Comparison of ENCODE assay signal across 1 cellular context in the genomic region with DNA sequence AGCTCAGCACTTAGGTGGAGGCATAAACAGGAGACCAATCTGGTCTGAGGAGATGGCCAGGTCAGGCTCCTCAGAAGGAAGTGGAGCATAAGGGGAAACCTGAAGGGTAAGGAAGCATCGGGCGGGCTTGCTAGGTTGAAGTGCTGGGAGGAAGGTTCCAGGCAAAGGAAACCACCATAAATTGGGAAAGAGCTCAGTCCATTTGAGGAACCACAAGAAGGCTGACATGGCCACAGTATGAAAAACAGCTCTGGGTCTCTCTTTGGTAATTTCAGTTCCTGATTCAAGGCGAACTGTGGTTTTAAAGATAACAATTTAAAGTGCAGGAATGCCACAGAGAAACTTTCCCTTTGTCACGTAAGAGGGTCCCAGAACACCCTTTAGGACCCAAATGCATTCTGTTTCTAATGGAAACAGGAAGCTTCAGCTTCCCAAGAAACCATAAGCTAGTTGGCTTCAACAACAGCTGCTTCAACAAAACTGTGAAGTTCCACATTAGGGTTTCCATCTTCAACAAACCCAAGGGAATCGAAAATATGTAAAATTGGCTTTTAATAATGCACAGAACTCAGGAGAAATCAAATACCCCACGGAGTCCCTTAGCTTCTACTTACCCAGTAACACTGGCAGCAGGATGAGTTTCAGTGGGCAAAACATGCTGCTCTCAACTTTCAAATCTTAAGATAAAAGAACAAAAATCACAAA.
TF ChIP-seq lines count a peak whose summit lies in the region.

No MANE protein-coding gene starts in this region.

TF ChIP-seq in GM23338, 12 proteins besides CTCF, POLR2A, EP300 and RAD21 (continued from another document):
- TF ChIP-seq, protein P1, sequence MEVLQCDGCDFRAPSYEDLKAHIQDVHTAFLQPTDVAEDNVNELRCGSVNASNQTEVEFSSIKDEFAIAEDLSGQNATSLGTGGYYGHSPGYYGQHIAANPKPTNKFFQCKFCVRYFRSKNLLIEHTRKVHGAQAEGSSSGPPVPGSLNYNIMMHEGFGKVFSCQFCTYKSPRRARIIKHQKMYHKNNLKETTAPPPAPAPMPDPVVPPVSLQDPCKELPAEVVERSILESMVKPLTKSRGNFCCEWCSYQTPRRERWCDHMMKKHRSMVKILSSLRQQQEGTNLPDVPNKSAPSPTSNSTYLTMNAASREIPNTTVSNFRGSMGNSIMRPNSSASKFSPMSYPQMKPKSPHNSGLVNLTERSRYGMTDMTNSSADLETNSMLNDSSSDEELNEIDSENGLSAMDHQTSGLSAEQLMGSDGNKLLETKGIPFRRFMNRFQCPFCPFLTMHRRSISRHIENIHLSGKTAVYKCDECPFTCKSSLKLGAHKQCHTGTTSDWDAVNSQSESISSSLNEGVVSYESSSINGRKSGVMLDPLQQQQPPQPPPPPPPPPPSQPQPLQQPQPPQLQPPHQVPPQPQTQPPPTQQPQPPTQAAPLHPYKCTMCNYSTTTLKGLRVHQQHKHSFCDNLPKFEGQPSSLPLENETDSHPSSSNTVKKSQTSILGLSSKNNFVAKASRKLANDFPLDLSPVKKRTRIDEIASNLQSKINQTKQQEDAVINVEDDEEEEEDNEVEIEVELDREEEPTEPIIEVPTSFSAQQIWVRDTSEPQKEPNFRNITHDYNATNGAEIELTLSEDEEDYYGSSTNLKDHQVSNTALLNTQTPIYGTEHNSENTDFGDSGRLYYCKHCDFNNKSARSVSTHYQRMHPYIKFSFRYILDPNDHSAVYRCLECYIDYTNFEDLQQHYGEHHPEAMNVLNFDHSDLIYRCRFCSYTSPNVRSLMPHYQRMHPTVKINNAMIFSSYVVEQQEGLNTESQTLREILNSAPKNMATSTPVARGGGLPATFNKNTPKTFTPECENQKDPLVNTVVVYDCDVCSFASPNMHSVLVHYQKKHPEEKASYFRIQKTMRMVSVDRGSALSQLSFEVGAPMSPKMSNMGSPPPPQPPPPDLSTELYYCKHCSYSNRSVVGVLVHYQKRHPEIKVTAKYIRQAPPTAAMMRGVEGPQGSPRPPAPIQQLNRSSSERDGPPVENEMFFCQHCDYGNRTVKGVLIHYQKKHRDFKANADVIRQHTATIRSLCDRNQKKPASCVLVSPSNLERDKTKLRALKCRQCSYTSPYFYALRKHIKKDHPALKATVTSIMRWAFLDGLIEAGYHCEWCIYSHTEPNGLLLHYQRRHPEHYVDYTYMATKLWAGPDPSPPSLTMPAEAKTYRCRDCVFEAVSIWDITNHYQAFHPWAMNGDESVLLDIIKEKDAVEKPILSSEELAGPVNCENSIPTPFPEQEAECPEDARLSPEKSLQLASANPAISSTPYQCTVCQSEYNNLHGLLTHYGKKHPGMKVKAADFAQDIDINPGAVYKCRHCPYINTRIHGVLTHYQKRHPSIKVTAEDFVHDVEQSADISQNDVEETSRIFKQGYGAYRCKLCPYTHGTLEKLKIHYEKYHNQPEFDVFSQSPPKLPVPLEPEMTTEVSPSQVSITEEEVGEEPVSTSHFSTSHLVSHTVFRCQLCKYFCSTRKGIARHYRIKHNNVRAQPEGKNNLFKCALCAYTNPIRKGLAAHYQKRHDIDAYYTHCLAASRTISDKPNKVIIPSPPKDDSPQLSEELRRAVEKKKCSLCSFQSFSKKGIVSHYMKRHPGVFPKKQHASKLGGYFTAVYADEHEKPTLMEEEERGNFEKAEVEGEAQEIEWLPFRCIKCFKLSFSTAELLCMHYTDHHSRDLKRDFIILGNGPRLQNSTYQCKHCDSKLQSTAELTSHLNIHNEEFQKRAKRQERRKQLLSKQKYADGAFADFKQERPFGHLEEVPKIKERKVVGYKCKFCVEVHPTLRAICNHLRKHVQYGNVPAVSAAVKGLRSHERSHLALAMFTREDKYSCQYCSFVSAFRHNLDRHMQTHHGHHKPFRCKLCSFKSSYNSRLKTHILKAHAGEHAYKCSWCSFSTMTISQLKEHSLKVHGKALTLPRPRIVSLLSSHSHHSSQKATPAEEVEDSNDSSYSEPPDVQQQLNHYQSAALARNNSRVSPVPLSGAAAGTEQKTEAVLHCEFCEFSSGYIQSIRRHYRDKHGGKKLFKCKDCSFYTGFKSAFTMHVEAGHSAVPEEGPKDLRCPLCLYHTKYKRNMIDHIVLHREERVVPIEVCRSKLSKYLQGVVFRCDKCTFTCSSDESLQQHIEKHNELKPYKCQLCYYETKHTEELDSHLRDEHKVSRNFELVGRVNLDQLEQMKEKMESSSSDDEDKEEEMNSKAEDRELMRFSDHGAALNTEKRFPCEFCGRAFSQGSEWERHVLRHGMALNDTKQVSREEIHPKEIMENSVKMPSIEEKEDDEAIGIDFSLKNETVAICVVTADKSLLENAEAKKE (CRISPR knock-in tag; IDR thresholded peaks at IDR 0.05): no peak
- TF ChIP-seq EZH2phosphoT487 (IDR thresholded peaks at IDR 0.05; ENCODE audit: unreplicated experiment) (no peak), ZNF331 (CRISPR knock-in tag; IDR thresholded peaks at IDR 0.05; ENCODE audit: low read depth) (no peak)
- TF ChIP-seq, protein P2, sequence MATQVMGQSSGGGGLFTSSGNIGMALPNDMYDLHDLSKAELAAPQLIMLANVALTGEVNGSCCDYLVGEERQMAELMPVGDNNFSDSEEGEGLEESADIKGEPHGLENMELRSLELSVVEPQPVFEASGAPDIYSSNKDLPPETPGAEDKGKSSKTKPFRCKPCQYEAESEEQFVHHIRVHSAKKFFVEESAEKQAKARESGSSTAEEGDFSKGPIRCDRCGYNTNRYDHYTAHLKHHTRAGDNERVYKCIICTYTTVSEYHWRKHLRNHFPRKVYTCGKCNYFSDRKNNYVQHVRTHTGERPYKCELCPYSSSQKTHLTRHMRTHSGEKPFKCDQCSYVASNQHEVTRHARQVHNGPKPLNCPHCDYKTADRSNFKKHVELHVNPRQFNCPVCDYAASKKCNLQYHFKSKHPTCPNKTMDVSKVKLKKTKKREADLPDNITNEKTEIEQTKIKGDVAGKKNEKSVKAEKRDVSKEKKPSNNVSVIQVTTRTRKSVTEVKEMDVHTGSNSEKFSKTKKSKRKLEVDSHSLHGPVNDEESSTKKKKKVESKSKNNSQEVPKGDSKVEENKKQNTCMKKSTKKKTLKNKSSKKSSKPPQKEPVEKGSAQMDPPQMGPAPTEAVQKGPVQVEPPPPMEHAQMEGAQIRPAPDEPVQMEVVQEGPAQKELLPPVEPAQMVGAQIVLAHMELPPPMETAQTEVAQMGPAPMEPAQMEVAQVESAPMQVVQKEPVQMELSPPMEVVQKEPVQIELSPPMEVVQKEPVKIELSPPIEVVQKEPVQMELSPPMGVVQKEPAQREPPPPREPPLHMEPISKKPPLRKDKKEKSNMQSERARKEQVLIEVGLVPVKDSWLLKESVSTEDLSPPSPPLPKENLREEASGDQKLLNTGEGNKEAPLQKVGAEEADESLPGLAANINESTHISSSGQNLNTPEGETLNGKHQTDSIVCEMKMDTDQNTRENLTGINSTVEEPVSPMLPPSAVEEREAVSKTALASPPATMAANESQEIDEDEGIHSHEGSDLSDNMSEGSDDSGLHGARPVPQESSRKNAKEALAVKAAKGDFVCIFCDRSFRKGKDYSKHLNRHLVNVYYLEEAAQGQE (IDR thresholded peaks at IDR 0.05; ENCODE audit: unreplicated experiment): no peak
